ENCODE assay signal across 30 cellular contexts in genomic region chr6:45795678-45796077, GRCh38.
"Had no signal": no experiment of that assay in that cellular context is flagged by ENCODE, and none has a peak within 500 bp of the region (broad histone marks: within the 10 kb centered on the region; RNA-seq: fewer than 3 reads in every experiment).

No MANE protein-coding gene starts in this region.

- H3K4me1 ChIP-seq: left lung, lower lobe of right lung, pancreas, prostate gland, suprapubic skin, tibial artery, upper lobe of right lung had no signal

- FAIRE-seq: islet of Langerhans, kidney, pancreas, urothelium cell line had no signal

- H3K9me3 ChIP-seq: left lung, lower lobe of right lung, pancreas, prostate gland, suprapubic skin, thoracic aorta, tibial artery, upper lobe of right lung had no signal

- H3K27me3 ChIP-seq: left lung, pancreas, suprapubic skin, tibial artery, upper lobe of right lung had no signal

- H3K36me3 ChIP-seq: left lung, lower lobe of right lung, pancreas, prostate gland, suprapubic skin, thoracic aorta, tibial artery, upper lobe of right lung had no signal

- ATAC-seq: left colon; left lung; lower lobe of right lung; natural killer cell; pancreas; right cardiac atrium; sciatic nerve; stimulated activated naive B cell treated with anti-CD40 and anti-IgM and Interleukin-4, amounts not matched to agents 10 μg/mL and 1 μg/mL and 100 μg/mL, for 72 hours; stimulated activated naive CD8-positive, alpha-beta T cell treated with anti-CD3 and anti-CD28 coated beads, Interleukin-15, Interleukin-2, amounts not matched to agents 100 U/mL and 50 U/mL, for 24 hours; upper lobe of right lung had no signal

- DNase-seq: hippocampal formation; kidney; left colon; left lung; lower lobe of right lung; mammary epithelial cell; mesenchymal stem cell; naive B cell; natural killer cell; nucleus accumbens; pancreas; posterior cingulate gyrus; retina; right cardiac atrium; stimulated activated CD4-positive, alpha-beta T cell treated with anti-CD3 and anti-CD28 coated beads, Interleukin-12 subunit alpha, Interleukin-12 subunit beta, amount 100 ng/mL, for 4 hours; stimulated activated CD4-positive, alpha-beta T cell treated with anti-CD3 and anti-CD28 coated beads, Interleukin-15, amount 100 ng/mL, for 24 hours; stimulated activated CD4-positive, alpha-beta T cell treated with anti-CD3 and anti-CD28 coated beads, Interleukin-2, amount 100 ng/mL, for 24 hours; stimulated activated CD4-positive, alpha-beta T cell treated with anti-CD3 and anti-CD28 coated beads, Interleukin-4, amount 100 ng/mL, for 1 hour; stimulated activated naive B cell treated with anti-CD40 and anti-IgM and Interleukin-4, amounts not matched to agents 10 μg/mL and 1 μg/mL and 100 μg/mL, for 72 hours; stimulated activated naive CD8-positive, alpha-beta T cell treated with anti-CD3 and anti-CD28 coated beads, Interleukin-15, Interleukin-2, amounts not matched to agents 100 U/mL and 50 U/mL, for 24 hours; tibial artery; trophoblast cell; upper lobe of right lung had no signal

- H3K9me3 Mint-ChIP-seq: natural killer cell; stimulated activated naive B cell treated with anti-CD40 and anti-IgM and Interleukin-4, amounts not matched to agents 10 μg/mL and 1 μg/mL and 100 μg/mL, for 72 hours had no signal

- H3K4me1 Mint-ChIP-seq: naive B cell; natural killer cell; stimulated activated naive B cell treated with anti-CD40 and anti-IgM and Interleukin-4, amounts not matched to agents 10 μg/mL and 1 μg/mL and 100 μg/mL, for 72 hours had no signal

- H3K4me3 ChIP-seq: left lung, lower lobe of right lung, pancreas, prostate gland, skin epidermis, suprapubic skin, thoracic aorta, tibial artery, upper lobe of right lung had no signal

- H3K27ac Mint-ChIP-seq: naive B cell; natural killer cell; stimulated activated naive B cell treated with anti-CD40 and anti-IgM and Interleukin-4, amounts not matched to agents 10 μg/mL and 1 μg/mL and 100 μg/mL, for 72 hours had no signal

- H3K4me3 Mint-ChIP-seq: naive B cell; natural killer cell; stimulated activated naive B cell treated with anti-CD40 and anti-IgM and Interleukin-4, amounts not matched to agents 10 μg/mL and 1 μg/mL and 100 μg/mL, for 72 hours had no signal

- H3K27ac ChIP-seq: left lung, lower lobe of right lung, pancreas, prostate gland, skin epidermis, suprapubic skin, thoracic aorta, tibial artery, upper lobe of right lung had no signal

- H3K36me3 Mint-ChIP-seq: naive B cell; natural killer cell; stimulated activated naive B cell treated with anti-CD40 and anti-IgM and Interleukin-4, amounts not matched to agents 10 μg/mL and 1 μg/mL and 100 μg/mL, for 72 hours had no signal
